Comparison of ENCODE assay signal across 22 cellular contexts in genomic region chr14:70140614-70141013, GRCh38. TPM values are rescaled to one million over a fixed set of nuclear protein-coding genes. Genes with fewer than 3 reads are reported as not detected.
DNase-seq lines count a peak whose midpoint lies in the region; ATAC-seq and TF ChIP-seq lines count a peak whose summit lies in the region.
"Had no signal": no experiment of that assay in that cellular context is flagged by ENCODE, and none has a peak within 500 bp of the region (broad histone marks: within the 10 kb centered on the region; RNA-seq: fewer than 3 reads in every experiment).

No MANE protein-coding gene starts in this region.

- H3K9ac ChIP-seq in BLaER1 (no peak overlapping the region), OCI-LY3 (ENCODE audit: low read length) (no peak overlapping the region)
- H3K9ac ChIP-seq: BLaER1 treated with 17β-estradiol and CSF1 and Interleukin-3, amounts not matched to agents 10 nM and 100 nM; GM23248 had no signal

- intact Hi-C loops in testis (cut with DNase I; ENCODE audit: low total_unique reads), result no loop called here
- intact Hi-C loops in heart left ventricle (cut with DNase I), result no loop called here

- H3K27me3 ChIP-seq in BLaER1 (no peaks in the 10 kb centered on the region), OCI-LY3 (ENCODE audit: low read depth, low read length) (peaks cover 39% of the 10 kb centered on the region), testis (no peaks in the 10 kb centered on the region), heart left ventricle (peaks cover 0 to 27% (median 0%) of the 10 kb centered on the region in 9 donors)
- H3K27me3 ChIP-seq: BLaER1 treated with 17β-estradiol and CSF1 and Interleukin-3, amounts not matched to agents 10 nM and 100 nM had no signal

- H3K4me2 ChIP-seq in BLaER1 (peak overlapping the region; percentile 2; the same call in 1 of the 2 replicates), OCI-LY3 (ENCODE audit: low read length) (peak overlapping the region; percentile 13; the same call in 1 of the 2 replicates)
- H3K4me2 ChIP-seq: BLaER1 treated with 17β-estradiol and CSF1 and Interleukin-3, amounts not matched to agents 10 nM and 100 nM had no signal

- H4K20me1 ChIP-seq in BLaER1 (no peaks in the 10 kb centered on the region), OCI-LY3 (ENCODE audit: insufficient read depth, low read length) (no peaks in the 10 kb centered on the region)
- H4K20me1 ChIP-seq: BLaER1 treated with 17β-estradiol and CSF1 and Interleukin-3, amounts not matched to agents 10 nM and 100 nM had no signal

- 89% methylated on average over 1 of the region's 1 CpG for WGBS in testis, 2 donors
- WGBS in heart left ventricle, 4 donors, result 33 to 76% (median 72%) methylated on average over 1 of the region's 1 CpG

- H2AFZ ChIP-seq in OCI-LY3 (ENCODE audit: low read depth, low read length), result no peak overlapping the region
- H2AFZ ChIP-seq: GM23248 had no signal

- H3K9me3 ChIP-seq in BLaER1 (no peaks in the 10 kb centered on the region), OCI-LY3 (ENCODE audit: insufficient read depth, low read length) (no peaks in the 10 kb centered on the region), testis (no peaks in the 10 kb centered on the region), heart left ventricle (no peaks in the 10 kb centered on the region)
- H3K9me3 ChIP-seq: BLaER1 treated with 17β-estradiol and CSF1 and Interleukin-3, amounts not matched to agents 10 nM and 100 nM had no signal

- no peak for DNase-seq in cerebellar nuclear complex (lab: John Stamatoyannopoulos, UW)
- DNase-seq in testis, result no peak
- no peak for DNase-seq in NCI-H510A treated with DMSO at 0.1 percent for 48 hours (lab: John Stamatoyannopoulos, UW)
- no peak for DNase-seq in heart left ventricle
- DNase-seq: CD4-positive, alpha-beta T cell; CD8-positive, alpha-beta memory T cell; DMS 273 treated with DMSO at 0.1 percent for 48 hours; DMS79; EL; GDM1; GM23248; H7; HCEC 1CT had no signal

- ATAC-seq in GM18517 (IDR thresholded peaks at IDR 0.05; ENCODE audit: unreplicated experiment), result peak; percentile 56
- ATAC-seq in HG02642 (IDR thresholded peaks at IDR 0.05; ENCODE audit: poor library complexity, unreplicated experiment), result peak; percentile 53
- no peak for ATAC-seq in heart left ventricle
- ATAC-seq: GM12878 had no signal

- no peaks in the 10 kb centered on the region for H3K79me2 ChIP-seq in OCI-LY3 (ENCODE audit: low read length)

- no peak overlapping the region for H3K4me3 ChIP-seq in BLaER1
- H3K4me3 ChIP-seq in OCI-LY3 (ENCODE audit: low read length), result no peak overlapping the region
- H3K4me3 ChIP-seq in testis, result no peak overlapping the region
- no peak overlapping the region for H3K4me3 ChIP-seq in heart left ventricle
- H3K4me3 ChIP-seq: BLaER1 treated with 17β-estradiol and CSF1 and Interleukin-3, amounts not matched to agents 10 nM and 100 nM; GM12878; GM23248 had no signal

- H3K36me3 ChIP-seq in BLaER1 (no peaks in the 10 kb centered on the region), OCI-LY3 (replicated peaks; ENCODE audit: low read depth, low read length) (no peaks in the 10 kb centered on the region), testis (ENCODE audit: low read depth, missing control alignments) (no peaks in the 10 kb centered on the region), heart left ventricle (no peaks in the 10 kb centered on the region)
- H3K36me3 ChIP-seq: BLaER1 treated with 17β-estradiol and CSF1 and Interleukin-3, amounts not matched to agents 10 nM and 100 nM had no signal

- 0 out of 2 replicates have a peak, but pooled peaks cover 3% of the 10 kb centered on the region for H3K4me1 ChIP-seq in BLaER1
- H3K4me1 ChIP-seq in OCI-LY3 (ENCODE audit: low read length), result peaks cover 15% of the 10 kb centered on the region
- H3K4me1 ChIP-seq in testis, result no peaks in the 10 kb centered on the region
- H3K4me1 ChIP-seq in heart left ventricle, result no peaks in the 10 kb centered on the region

- no peak overlapping the region for H3K27ac ChIP-seq in BLaER1
- H3K27ac ChIP-seq in OCI-LY3 (ENCODE audit: low read length), result no peak overlapping the region
- H3K27ac ChIP-seq in testis, result no peak overlapping the region
- H3K27ac ChIP-seq in heart left ventricle, result no peak overlapping the region
- H3K27ac ChIP-seq: 22Rv1; BLaER1 treated with 17β-estradiol and CSF1 and Interleukin-3, amounts not matched to agents 10 nM and 100 nM; GM23248 had no signal

- no peak for TF ChIP-seq CTCF in OCI-LY3 (IDR thresholded peaks at IDR 0.05; ENCODE audit: low read depth, low read length)
- TF ChIP-seq CTCF in testis (IDR thresholded peaks at IDR 0.05), result no peak
- no peak for TF ChIP-seq CTCF in heart left ventricle (IDR thresholded peaks at IDR 0.05)

- TF ChIP-seq POLR2A in testis (IDR thresholded peaks at IDR 0.05), result no peak
- TF ChIP-seq POLR2A in heart left ventricle (IDR thresholded peaks at IDR 0.05), result no peak

RNA-seq across cellular contexts. Expression of gene SLC8A3, which starts 48.1 kb away (rescaled TPM):
- total RNA-seq in testis (under 1 TPM; 0.39 to 0.43 TPM), heart left ventricle (under 1 TPM in 4 of 9 donors, not detected in 5; 0.08 to 0.23 (median 0.15) TPM)
- polyA plus RNA-seq in testis (ENCODE audit: insufficient read depth, low read depth, low replicate concordance) (0.61 TPM), heart left ventricle (under 1 TPM in 1 of 2 donors, not detected in 1; 0.03 TPM)
- total RNA-seq: CD4-positive, alpha-beta T cell; GM23248 had no signal
- polyA plus RNA-seq: AG04450; CD14-positive monocyte; CD8-positive, alpha-beta memory T cell; GM23248 had no signal

Comparison
In these comparisons a context has a peak if more than half of its experiments do, and no peak if none do; other contexts are left out.
1. ATAC-seq: peak in GM18517 (single experiment) and HG02642 (single experiment); none in heart left ventricle (0 of 4).